In the genomic region with DNA sequence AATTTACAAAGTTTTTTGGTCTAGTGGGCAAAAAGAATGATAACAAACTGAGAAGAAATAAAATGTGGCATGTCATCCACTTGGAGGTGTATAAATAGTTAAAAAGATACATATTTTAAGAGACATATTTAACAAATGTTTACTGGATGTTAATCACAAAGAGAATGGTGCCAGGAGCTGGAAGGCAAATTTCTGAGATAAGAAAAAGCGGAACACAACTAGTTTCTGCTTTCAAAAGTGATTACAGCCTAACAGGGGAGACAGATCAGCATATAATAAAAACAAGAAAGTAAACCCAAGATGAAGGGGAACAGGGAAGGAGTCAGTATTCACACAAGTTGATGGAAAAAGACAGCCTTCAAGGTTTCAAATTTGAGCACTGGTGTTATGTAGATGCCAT, we compare ENCODE assay signal across 27 cellular contexts.
"Had no signal": no experiment of that assay in that cellular context is flagged by ENCODE, and none has a peak within 500 bp of the region (broad histone marks: within the 10 kb centered on the region; RNA-seq: fewer than 3 reads in every experiment).

No MANE protein-coding gene starts in this region.

- H3K36me3 Mint-ChIP-seq: brain had no signal

- H3K4me1 Mint-ChIP-seq: activated B cell treated with CpG ODN at 0.5 μM for 24 hours had no signal

- H3K27ac Mint-ChIP-seq: activated B cell treated with CpG ODN at 0.5 μM for 24 hours; activated CD4-positive, alpha-beta memory T cell treated with anti-CD3 and anti-CD28 coated beads for 36 hours; activated CD4-positive, alpha-beta T cell treated with anti-CD3 and anti-CD28 coated beads, Interleukin-2, amount 10 ng/mL, durations not matched to agents 24 days and 14 days; activated naive CD4-positive, alpha-beta T cell treated with anti-CD3 and anti-CD28 coated beads, Interleukin-2, amount 50 U/mL, for 72 hours; activated naive CD8-positive, alpha-beta T cell treated with anti-CD3 and anti-CD28 coated beads, Interleukin-2, amount 50 U/mL, for 24 hours; brain; T-cell had no signal

- DNase-seq: activated B cell treated with CpG ODN at 0.5 μM for 24 hours; activated CD4-positive, alpha-beta memory T cell treated with anti-CD3 and anti-CD28 coated beads for 36 hours; activated CD4-positive, alpha-beta T cell treated with anti-CD3 and anti-CD28 coated beads for 1 hour; activated CD4-positive, alpha-beta T cell treated with anti-CD3 and anti-CD28 coated beads, Interleukin-2, amount 10 ng/mL, durations not matched to agents 24 days and 14 days; activated CD8-positive, alpha-beta memory T cell treated with anti-CD3 and anti-CD28 coated beads for 24 hours; activated effector memory CD4-positive, alpha-beta T cell treated with anti-CD3 and anti-CD28 coated beads, Interleukin-2, amount 50 U/mL, for 16 hours; activated naive CD4-positive, alpha-beta T cell treated with Interleukin-2 at 50 U/mL for 16 hours; activated naive CD8-positive, alpha-beta T cell treated with anti-CD3 and anti-CD28 coated beads, Interleukin-2, amount 50 U/mL, for 24 hours; activated T-cell treated with anti-CD3 and anti-CD28 coated beads, Interleukin-2, amount 50 U/mL, for 4 hours; amygdala; Kasumi-1; KBM-7; NCI-H1048; NCI-H1694; NCI-H2029; NCI-H2107; NCI-H2171 treated with DMSO at 0.1 percent for 48 hours; NCI-H345; NCI-H510A; NCI-H526 treated with DMSO at 0.1 percent for 48 hours; SIG-M5; T-cell; T-helper 2 cell; T1000 had no signal

- FAIRE-seq: astrocyte had no signal

- H3K27me3 Mint-ChIP-seq: activated B cell treated with CpG ODN at 0.5 μM for 24 hours; activated CD4-positive, alpha-beta memory T cell treated with anti-CD3 and anti-CD28 coated beads for 36 hours; activated CD4-positive, alpha-beta T cell treated with anti-CD3 and anti-CD28 coated beads, Interleukin-2, amount 10 ng/mL, durations not matched to agents 24 days and 14 days; activated naive CD8-positive, alpha-beta T cell treated with anti-CD3 and anti-CD28 coated beads, Interleukin-2, amount 50 U/mL, for 24 hours; brain; T-cell had no signal

- H3K9me3 Mint-ChIP-seq: activated B cell treated with CpG ODN at 0.5 μM for 24 hours; activated CD4-positive, alpha-beta memory T cell treated with anti-CD3 and anti-CD28 coated beads for 36 hours; activated CD4-positive, alpha-beta T cell treated with anti-CD3 and anti-CD28 coated beads, Interleukin-2, amount 10 ng/mL, durations not matched to agents 24 days and 14 days; activated naive CD4-positive, alpha-beta T cell treated with anti-CD3 and anti-CD28 coated beads, Interleukin-2, amount 50 U/mL, for 72 hours; activated naive CD8-positive, alpha-beta T cell treated with anti-CD3 and anti-CD28 coated beads, Interleukin-2, amount 50 U/mL, for 24 hours; activated T-cell treated with anti-CD3 and anti-CD28 coated beads, Interleukin-2, amount 50 U/mL, for 4 hours; brain; T-cell had no signal

- H3K4me3 Mint-ChIP-seq: activated B cell treated with CpG ODN at 0.5 μM for 24 hours; activated CD4-positive, alpha-beta memory T cell treated with anti-CD3 and anti-CD28 coated beads for 36 hours; activated CD4-positive, alpha-beta T cell treated with anti-CD3 and anti-CD28 coated beads, Interleukin-2, amount 10 ng/mL, durations not matched to agents 24 days and 14 days; activated naive CD8-positive, alpha-beta T cell treated with anti-CD3 and anti-CD28 coated beads, Interleukin-2, amount 50 U/mL, for 24 hours; activated T-cell treated with anti-CD3 and anti-CD28 coated beads, Interleukin-2, amount 50 U/mL, for 4 hours; brain; T-cell had no signal
